ENCODE assay signal across 9 cellular contexts in genomic region chr16:71311553-71312158, GRCh38. TPM values are rescaled to one million over a fixed set of nuclear protein-coding genes. Genes with fewer than 3 reads are reported as not detected.
DNase-seq lines count a peak whose midpoint lies in the region; ATAC-seq, FAIRE-seq and TF ChIP-seq lines count a peak whose summit lies in the region.
"Had no signal": no experiment of that assay in that cellular context is flagged by ENCODE, and none has a peak within 500 bp of the region (broad histone marks: within the 10 kb centered on the region; RNA-seq: fewer than 3 reads in every experiment).

No MANE protein-coding gene starts in this region.

- H3K27me3 Mint-ChIP-seq in GM23338 (ENCODE audit: insufficient read depth, low read depth, poor library complexity), result peaks cover 3% of the 10 kb centered on the region

- H3K4me1 ChIP-seq in GM23338 (ENCODE audit: insufficient read depth) (peaks cover 3% of the 10 kb centered on the region), SJCRH30 (no peaks in the 10 kb centered on the region), endothelial cell of umbilical vein (ENCODE audit: control insufficient read depth, extremely low read depth, insufficient read depth, low read length) (no peaks in the 10 kb centered on the region), pancreas (no peaks in the 10 kb centered on the region)

- H2AFZ ChIP-seq in GM23338 (peak overlapping the region; percentile 3; the same call in 1 of the 2 replicates), endothelial cell of umbilical vein (ENCODE audit: low read depth, low read length) (no peak overlapping the region)

- H3K9me3 ChIP-seq in SJCRH30 (replicated peaks) (no peaks in the 10 kb centered on the region), endothelial cell of umbilical vein (replicated peaks; ENCODE audit: control insufficient read depth, insufficient read depth, low read length) (no peaks in the 10 kb centered on the region), pancreas (no peaks in the 10 kb centered on the region)

- TF ChIP-seq CTCF in GM23338 (conservative IDR thresholded peaks at IDR 0.05; ENCODE audit: low read depth in 2 of 2) (peak; percentile 85 to 96), endothelial cell of umbilical vein (IDR thresholded peaks at IDR 0.05; ENCODE audit: extremely low read depth in 1 of 2, insufficient read depth in 1 of 2, low read depth in 1 of 2, low read length in 2 of 2) (peak; percentile 63 to 71), pancreas (IDR thresholded peaks at IDR 0.05) (peak; percentile 63 to 74 (median 72))

- no peak overlapping the region for H3K4me2 ChIP-seq in GM23338
- H3K4me2 ChIP-seq in endothelial cell of umbilical vein (ENCODE audit: insufficient read depth, low read length), result no peak overlapping the region

- no peak overlapping the region for H3K27ac ChIP-seq in GM23338 (ENCODE audit: low read depth)
- H3K27ac ChIP-seq in SJCRH30, result no peak overlapping the region
- H3K27ac ChIP-seq in endothelial cell of umbilical vein (ENCODE audit: insufficient read depth, low read depth, low read length), result no peak overlapping the region
- H3K27ac ChIP-seq in pancreas, result no peak overlapping the region

- DNase-seq in DMS53 (lab: John Stamatoyannopoulos, UW) (peak; percentile 33), DMS53 treated with DMSO at 0.1 percent for 48 hours (lab: John Stamatoyannopoulos, UW; ENCODE audit: unreplicated experiment) (no peak), GM23338 (ENCODE audit: low spot score) (peak; percentile 89), SJCRH30 (peak; percentile 8 to 62), endothelial cell of umbilical vein (ENCODE audit: low read depth, low spot score) (peak; percentile 28), pancreas (peak in 1 of 6 donors; percentile 29)

- H3K4me1 Mint-ChIP-seq in GM23338, result peaks cover 11% of the 10 kb centered on the region

- H3K4me3 ChIP-seq in GM23338 (no peak overlapping the region), SJCRH30 (no peak overlapping the region), endothelial cell of umbilical vein (replicated peaks in 1 of 3; ENCODE audit: insufficient read depth in 1 of 3, low read depth in 1 of 3, low read length in 3 of 3) (no peak overlapping the region), pancreas (no peak overlapping the region)

- H3K9me2 ChIP-seq in GM23338 (ENCODE audit: insufficient read depth), result no peaks in the 10 kb centered on the region

- POLR2A ChIA-PET in endothelial cell of umbilical vein (lab: Charles Lee), result no interaction called here

- H3K27me3 ChIP-seq in GM23338 (ENCODE audit: insufficient read depth) (no peaks in the 10 kb centered on the region), SJCRH30 (no peaks in the 10 kb centered on the region), endothelial cell of umbilical vein (ENCODE audit: control insufficient read depth in 2 of 2, insufficient read depth in 2 of 2, low read length in 2 of 2) (no peaks in the 10 kb centered on the region), pancreas (peaks cover 0 to 3% (median 0%) of the 10 kb centered on the region in 4 donors)

- WGBS in pancreas, 2 donors, result 13 to 20% methylated on average over 7 of the region's 7 CpGs

- no peak overlapping the region for H3K9ac ChIP-seq in endothelial cell of umbilical vein (replicated peaks; ENCODE audit: extremely low read depth, insufficient read depth, low read length)

- dilution Hi-C loops in endothelial cell of umbilical vein (cut with MboI; ENCODE audit: extremely low pct_ligation_motif_present, low sequenced_read_pairs), result no loop called here

- no peak for TF ChIP-seq POLR2A in endothelial cell of umbilical vein (IDR thresholded peaks at IDR 0.05; ENCODE audit: low read depth, low read length)

- no peaks in the 10 kb centered on the region for H3K9me1 ChIP-seq in endothelial cell of umbilical vein (replicated peaks; ENCODE audit: control insufficient read depth, extremely low read depth, insufficient read depth, low read length)

- H3K36me3 Mint-ChIP-seq in GM23338 (ENCODE audit: low read depth), result no peaks in the 10 kb centered on the region

- H3K9me3 Mint-ChIP-seq in GM23338, result no peaks in the 10 kb centered on the region; the same call in 2 of the 3 replicates

- CTCF ChIA-PET in endothelial cell of umbilical vein (lab: Charles Lee), result interaction anchor here (0.5 to 3.8 kb wide), 68 partner anchors 8 to 633 kb away, joined by 3 to 86 read pairs (median 5); partner anchors contain the start of genes CALB2, CMTR2, HYDIN and VAC14

- no peaks in the 10 kb centered on the region for H3K79me2 ChIP-seq in GM23338 (replicated peaks; ENCODE audit: insufficient read depth)
- no peaks in the 10 kb centered on the region for H3K79me2 ChIP-seq in endothelial cell of umbilical vein (ENCODE audit: control insufficient read depth, insufficient read depth, low read length)

- FAIRE-seq in endothelial cell of umbilical vein (lab: Jason Lieb, UNC) (peak; percentile 81), pancreas (lab: Jason Lieb, UNC) (no peak)

- intact Hi-C loops in endothelial cell of umbilical vein (cut with micrococcal nuclease) (loop anchor here (1.0 to 5.0 kb wide), 3 partner anchors 63 to 629 kb away; no protein-coding TSS in a partner anchor), pancreas (cut with DNase I) (no loop called here)

- BruUV-seq in endothelial cell of umbilical vein (replicated peaks; lab: Mats Ljungman, UMichigan), result no TSS peak

- ATAC-seq in GM23338 (peak; percentile 93), pancreas (peak in 3 of 4 donors; percentile 45 to 75 (median 47)), HG02571 (IDR thresholded peaks at IDR 0.05; ENCODE audit: unreplicated experiment) (no peak), GM18867 (IDR thresholded peaks at IDR 0.05; ENCODE audit: unreplicated experiment) (no peak)

- H3K4me3 Mint-ChIP-seq in GM23338, result no peak overlapping the region

- no peaks in the 10 kb centered on the region for H3F3A ChIP-seq in GM23338 (replicated peaks; ENCODE audit: low read depth)

- H4K20me1 ChIP-seq in GM23338 (replicated peaks; ENCODE audit: insufficient read depth) (no peaks in the 10 kb centered on the region), endothelial cell of umbilical vein (replicated peaks; ENCODE audit: control insufficient read depth, extremely low read depth, insufficient read depth, low read length) (no peaks in the 10 kb centered on the region)

- H3K36me3 ChIP-seq in GM23338 (ENCODE audit: insufficient read depth) (no peaks in the 10 kb centered on the region), SJCRH30 (no peaks in the 10 kb centered on the region), endothelial cell of umbilical vein (ENCODE audit: control insufficient read depth in 2 of 2, extremely low read depth in 1 of 2, insufficient read depth in 2 of 2, low read length in 2 of 2) (no peaks in the 10 kb centered on the region), pancreas (no peaks in the 10 kb centered on the region)

- no peak overlapping the region for H3K27ac Mint-ChIP-seq in GM23338

TF ChIP-seq in endothelial cell of umbilical vein, 7 proteins besides CTCF, POLR2A, EP300 and RAD21:
- no peak for TF ChIP-seq GATA2 (IDR thresholded peaks at IDR 0.05; ENCODE audit: insufficient read depth, insufficient read length, low read depth, low read length)
- no peak for TF ChIP-seq MYC (IDR thresholded peaks at IDR 0.05; ENCODE audit: low read depth, low read length)
- no peak for TF ChIP-seq POLR2AphosphoS5 (IDR thresholded peaks at IDR 0.05; ENCODE audit: insufficient read depth, low read depth, low read length)
- no peak for TF ChIP-seq JUN (IDR thresholded peaks at IDR 0.05; ENCODE audit: borderline replicate concordance, insufficient read depth, insufficient read length, low read depth)
- no peak for TF ChIP-seq EZH2 (IDR thresholded peaks at IDR 0.05; ENCODE audit: borderline replicate concordance, low read depth, low read length, severe bottlenecking)
- no peak for TF ChIP-seq FOS (IDR thresholded peaks at IDR 0.05; ENCODE audit: borderline replicate concordance, insufficient read depth, low read length)
- TF ChIP-seq, protein P1, sequence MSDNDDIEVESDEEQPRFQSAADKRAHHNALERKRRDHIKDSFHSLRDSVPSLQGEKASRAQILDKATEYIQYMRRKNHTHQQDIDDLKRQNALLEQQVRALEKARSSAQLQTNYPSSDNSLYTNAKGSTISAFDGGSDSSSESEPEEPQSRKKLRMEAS (IDR thresholded peaks at IDR 0.05; ENCODE audit: insufficient read depth, insufficient read length), result no peak

RNA-seq across cellular contexts. Expression of gene CMTR2, which starts 22.5 kb away (rescaled TPM):
- total RNA-seq in GM23338 (2014; rRNA removed; shearing (Covaris generic)), result 19.0 and 30.2 TPM in 2 replicates
- 4.5 and 6.0 TPM in 2 replicates for polyA plus RNA-seq in GM23338 (2016; fragmentation: Nextera tagmentation; extraction: Ambion mirVana)
- 21.1 and 21.2 TPM in 2 replicates for total RNA-seq in SJCRH30 (2014; rRNA removed; shearing (Covaris generic))
- total RNA-seq in endothelial cell of umbilical vein, result 15.5 and 18.8 TPM in 2 replicates
- polyA plus RNA-seq in endothelial cell of umbilical vein, result 10.2 and 11.6 TPM in 2 replicates
- 8.7 and 9.3 TPM in 2 replicates for polyA plus RNA-seq in endothelial cell of umbilical vein (2011; cell fraction: cytosol; rRNA removed)
- polyA plus RNA-seq in endothelial cell of umbilical vein (2011; cell fraction: nucleus; rRNA removed), result 11.7 and 18.5 TPM in 2 replicates
- 11.0 and 19.3 TPM in 2 replicates for polyA plus RNA-seq in endothelial cell of umbilical vein (2012)
- polyA minus RNA-seq in endothelial cell of umbilical vein, result 18.4 and 20.3 TPM in 2 replicates
- polyA minus RNA-seq in endothelial cell of umbilical vein (2011; cell fraction: cytosol; rRNA and poly(A)+ RNA removed), result 10.9 TPM
- polyA minus RNA-seq in endothelial cell of umbilical vein (2011; cell fraction: nucleus; rRNA and poly(A)+ RNA removed), result 9.7 and 15.1 TPM in 2 replicates
- total RNA-seq in pancreas, result 10 to 100 TPM in 1 of 6 donors, 1 to 10 TPM in 5; 5.1 to 12.0 (median 7.0) TPM
- polyA plus RNA-seq in pancreas, result 1 to 10 TPM; 5.5 to 8.9 TPM

RNA-seq across cellular contexts. Expression of gene CALB2, which starts 46.9 kb away (rescaled TPM):
- 2.4 and 3.9 TPM in 2 replicates for total RNA-seq in GM23338 (2014; rRNA removed; shearing (Covaris generic))
- 3.7 and 4.2 TPM in 2 replicates for polyA plus RNA-seq in GM23338 (2016; fragmentation: Nextera tagmentation; extraction: Ambion mirVana)
- total RNA-seq in SJCRH30 (2014; rRNA removed; shearing (Covaris generic)), result not detected in 2 replicates
- total RNA-seq in endothelial cell of umbilical vein, result not detected in 2 replicates
- polyA plus RNA-seq in endothelial cell of umbilical vein, result not detected in 2 replicates
- polyA plus RNA-seq in endothelial cell of umbilical vein (2011; cell fraction: cytosol; rRNA removed), result not detected in 2 replicates
- polyA plus RNA-seq in endothelial cell of umbilical vein (2011; cell fraction: nucleus; rRNA removed), result not detected in 2 replicates
- not detected in 2 replicates for polyA plus RNA-seq in endothelial cell of umbilical vein (2012)
- not detected in 2 replicates for polyA minus RNA-seq in endothelial cell of umbilical vein
- polyA minus RNA-seq in endothelial cell of umbilical vein (2011; cell fraction: cytosol; rRNA and poly(A)+ RNA removed), result not detected
- polyA minus RNA-seq in endothelial cell of umbilical vein (2011; cell fraction: nucleus; rRNA and poly(A)+ RNA removed), result not detected in 2 replicates
- total RNA-seq in pancreas, result 1 to 10 TPM in 1 of 6 donors, under 1 TPM in 5; 0.13 to 2.5 (median 0.17) TPM
- 1 to 10 TPM in 1 of 2 donors, under 1 TPM in 1; 0.49 to 1.9 TPM for polyA plus RNA-seq in pancreas
- total RNA-seq: renal cortical epithelial cell had no signal

Comparison
In these comparisons a context has a peak if more than half of its experiments do, and no peak if none do; other contexts are left out.
1. ATAC-seq: peak in GM23338 (single experiment) and pancreas (3 of 4); none in HG02571 (single experiment) and GM18867 (single experiment).
2. Peak in every context shown above with its lines, with median percentiles within 50 percentile points of each other: CTCF ChIP-seq.